ENCODE assay signal across 31 cellular contexts in the genomic region with DNA sequence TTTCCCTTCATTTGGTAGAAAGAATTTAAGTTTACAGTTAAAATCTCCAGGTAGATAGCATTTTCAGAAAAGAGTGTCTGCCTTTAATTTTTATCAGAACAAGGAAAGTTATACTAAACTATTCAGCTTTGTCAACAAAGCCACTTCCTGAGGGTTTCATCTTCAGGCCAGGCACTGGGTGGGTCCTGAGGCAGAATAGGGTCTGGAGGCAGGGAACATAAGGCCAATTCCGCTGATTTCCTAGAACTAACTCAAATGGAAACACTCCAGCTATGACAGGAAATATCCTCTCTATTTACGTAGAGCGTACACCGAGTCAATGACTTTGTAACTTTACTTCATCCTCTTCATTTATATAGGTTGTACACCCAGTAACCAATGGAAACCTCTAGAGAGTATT. TPM values are rescaled to one million over a fixed set of nuclear protein-coding genes. Genes with fewer than 3 reads are reported as not detected.
"Had no signal": no experiment of that assay in that cellular context is flagged by ENCODE, and none has a peak within 500 bp of the region (broad histone marks: within the 10 kb centered on the region; RNA-seq: fewer than 3 reads in every experiment).

No MANE protein-coding gene starts in this region.

- DNase-seq: effector memory CD8-positive, alpha-beta T cell; foreskin fibroblast; gastrocnemius medialis; head of caudate nucleus; kidney; mesenchymal stem cell; mucosa of descending colon; naive B cell; pancreas; stimulated activated CD4-positive, alpha-beta T cell treated with anti-CD3 and anti-CD28 coated beads, Interleukin-12 subunit alpha, Interleukin-12 subunit beta, amount 100 ng/mL, for 4 hours; stimulated activated CD4-positive, alpha-beta T cell treated with anti-CD3 and anti-CD28 coated beads, Interleukin-1b, Interleukin-23, amount 100 ng/mL, for 48 hours; stimulated activated CD4-positive, alpha-beta T cell treated with anti-CD3 and anti-CD28 coated beads, Interleukin-4, amount 100 ng/mL, for 1 hour; stimulated activated CD8-positive, alpha-beta memory T cell treated with anti-CD3 and anti-CD28 coated beads, Interleukin-4, amount 100 ng/mL, for 48 hours; stimulated activated naive CD4-positive, alpha-beta T cell; stimulated activated naive CD8-positive, alpha-beta T cell treated with anti-CD3 and anti-CD28 coated beads, Interleukin-15, amount 100 ng/mL, for 72 hours; transverse colon; upper lobe of right lung; uterus had no signal

- H3K4me2 ChIP-seq: smooth muscle cell had no signal

- H3K9me3 Mint-ChIP-seq: effector memory CD8-positive, alpha-beta T cell; natural killer cell treated with Interleukin-12 subunit alpha and Interleukin-12 subunit beta and Interleukin-15 and Interleukin-18, amount 100 ng/mL, for 72 hours had no signal

- H3K27ac ChIP-seq: coronary artery, epithelial cell of prostate, gastrocnemius medialis, neutrophil, pancreas, suprapubic skin, transverse colon, upper lobe of right lung, uterus had no signal

- H3K27me3 ChIP-seq: gastrocnemius medialis, neutrophil, pancreas, suprapubic skin, transverse colon, upper lobe of right lung, uterus had no signal

- H3K4me3 Mint-ChIP-seq: effector memory CD8-positive, alpha-beta T cell; mesothelial cell of epicardium; naive B cell; natural killer cell treated with Interleukin-12 subunit alpha and Interleukin-12 subunit beta and Interleukin-15 and Interleukin-18, amount 100 ng/mL, for 72 hours; neural crest cell; stimulated activated naive CD8-positive, alpha-beta T cell treated with anti-CD3 and anti-CD28 coated beads, Interleukin-15, amount 100 ng/mL, for 72 hours had no signal

- H3K27ac Mint-ChIP-seq: effector memory CD8-positive, alpha-beta T cell; mesothelial cell of epicardium; naive B cell; natural killer cell treated with Interleukin-12 subunit alpha and Interleukin-12 subunit beta and Interleukin-15 and Interleukin-18, amount 100 ng/mL, for 72 hours; progenitor cell of endocrine pancreas; stimulated activated naive CD8-positive, alpha-beta T cell treated with anti-CD3 and anti-CD28 coated beads, Interleukin-15, amount 100 ng/mL, for 72 hours had no signal

- H3K9me3 ChIP-seq: gastrocnemius medialis, mucosa of descending colon, neutrophil, pancreas, suprapubic skin, transverse colon, upper lobe of right lung, uterus had no signal

- H3K4me3 ChIP-seq: coronary artery, gastrocnemius medialis, lung, mucosa of descending colon, pancreas, smooth muscle cell, suprapubic skin, transverse colon, upper lobe of right lung, uterus had no signal

- H3K36me3 Mint-ChIP-seq: mesothelial cell of epicardium; natural killer cell treated with Interleukin-12 subunit alpha and Interleukin-12 subunit beta and Interleukin-15 and Interleukin-18, amount 100 ng/mL, for 72 hours had no signal

- H3K36me3 ChIP-seq: gastrocnemius medialis, neutrophil, pancreas, suprapubic skin, transverse colon, upper lobe of right lung, uterus had no signal

- FAIRE-seq: kidney, pancreas had no signal

- H3K4me1 ChIP-seq: gastrocnemius medialis, pancreas, suprapubic skin, transverse colon, upper lobe of right lung, uterus had no signal

- H3K27me3 Mint-ChIP-seq: progenitor cell of endocrine pancreas had no signal

- H3K4me1 Mint-ChIP-seq: mesothelial cell of epicardium, naive B cell had no signal

- ATAC-seq: effector memory CD8-positive, alpha-beta T cell; esophagus mucosa; gastrocnemius medialis; left lobe of liver; mucosa of descending colon; natural killer cell treated with Interleukin-12 subunit alpha and Interleukin-12 subunit beta and Interleukin-15 and Interleukin-18, amount 100 ng/mL, for 72 hours; pancreas; sciatic nerve; stimulated activated naive CD8-positive, alpha-beta T cell treated with anti-CD3 and anti-CD28 coated beads, Interleukin-15, amount 100 ng/mL, for 72 hours; upper lobe of right lung had no signal

RNA-seq across cellular contexts. Expression of a gene that starts 32.7 kb away (rescaled TPM):
- total RNA-seq: mesothelial cell of epicardium, neural crest cell, progenitor cell of endocrine pancreas, smooth muscle cell had no signal
